ENCODE assay signal across 8 cellular contexts in the genomic region with DNA sequence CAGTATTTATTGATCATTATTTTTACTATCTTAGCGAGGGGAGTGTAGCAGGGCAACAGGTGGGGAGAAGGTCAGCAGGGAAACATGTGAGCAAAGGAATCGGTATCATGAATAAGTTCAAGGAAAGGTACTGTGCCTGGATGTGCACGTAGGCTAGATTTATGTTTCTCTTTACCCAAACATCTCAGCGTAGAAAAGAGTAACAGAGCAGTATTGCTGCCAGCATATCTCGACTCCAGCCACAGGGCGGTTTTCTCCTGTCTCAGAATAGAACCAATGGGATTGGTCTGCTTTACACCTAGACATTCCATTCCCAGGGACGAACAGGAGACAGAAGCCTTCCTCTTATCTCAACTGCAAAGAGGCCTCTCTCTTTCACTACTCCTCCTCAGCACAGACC.
DNase-seq lines count a peak whose midpoint lies in the region; ATAC-seq and TF ChIP-seq lines count a peak whose summit lies in the region.
"Not testable (repeated sequence)": the region's sequence is repeated elsewhere in the genome, so short reads cannot be mapped to it uniquely, and the experiment has no call there.

No MANE protein-coding gene starts in this region.

- not testable (repeated sequence) for H3K4me1 ChIP-seq in GM23338 (ENCODE audit: insufficient read depth)
- H3K4me1 ChIP-seq in adipocyte (ENCODE audit: control insufficient read depth, insufficient read depth, low read length) (peaks cover 15% of the 10 kb centered on the region), esophagus muscularis mucosa (peaks cover 14 to 32% (median 19%) of the 10 kb centered on the region in 4 donors), sigmoid colon (peaks cover 0 to 14% (median 2%) of the 10 kb centered on the region in 4 donors), upper lobe of left lung (peaks cover 0 to 12% (median 8%) of the 10 kb centered on the region in 4 donors)

- H3K27ac ChIP-seq in GM23338 (ENCODE audit: low read depth), result not testable (repeated sequence)
- H3K27ac ChIP-seq in esophagus muscularis mucosa (replicated peaks in 1 of 4) (peak overlapping the region; percentile 67 to 81 (median 76)), sigmoid colon (peak overlapping the region in 3 of 4 donors; percentile 12 to 69 (median 51)), upper lobe of left lung (peak overlapping the region in 3 of 4 donors; percentile 15 to 69 (median 26))

- H3K4me1 Mint-ChIP-seq in GM23338, result not testable (repeated sequence)
- peaks cover 22% of the 10 kb centered on the region for H3K4me1 Mint-ChIP-seq in activated CD4-positive, alpha-beta T cell treated with anti-CD3 and anti-CD28 coated beads for 36 hours
- peaks cover 11% of the 10 kb centered on the region for H3K4me1 Mint-ChIP-seq in activated T-helper 17 cell treated with anti-CD3 and anti-CD28 coated beads, Interleukin-2, amount 50 U/mL, for 72 hours

- not testable (repeated sequence) for H3K36me3 Mint-ChIP-seq in GM23338 (ENCODE audit: low read depth); activated CD4-positive, alpha-beta T cell treated with anti-CD3 and anti-CD28 coated beads for 36 hours (ENCODE audit: low read depth); activated T-helper 17 cell treated with anti-CD3 and anti-CD28 coated beads, Interleukin-2, amount 50 U/mL, for 72 hours (ENCODE audit: low read depth)

- not testable (repeated sequence) for H3K27me3 Mint-ChIP-seq in GM23338 (ENCODE audit: insufficient read depth, low read depth, poor library complexity); activated CD4-positive, alpha-beta T cell treated with anti-CD3 and anti-CD28 coated beads for 36 hours; activated T-helper 17 cell treated with anti-CD3 and anti-CD28 coated beads, Interleukin-2, amount 50 U/mL, for 72 hours

- not testable (repeated sequence) for TF ChIP-seq CTCF in GM23338 (conservative IDR thresholded peaks at IDR 0.05; ENCODE audit: low read depth in 2 of 2); esophagus muscularis mucosa (IDR thresholded peaks at IDR 0.05); sigmoid colon (IDR thresholded peaks at IDR 0.05); upper lobe of left lung (IDR thresholded peaks at IDR 0.05)

- H4K20me1 ChIP-seq in GM23338 (replicated peaks; ENCODE audit: insufficient read depth), result not testable (repeated sequence)

- H3F3A ChIP-seq in GM23338 (replicated peaks; ENCODE audit: low read depth), result not testable (repeated sequence)

- not testable (repeated sequence) for H3K9me2 ChIP-seq in GM23338 (ENCODE audit: insufficient read depth)

- DNase-seq in GM23338 (ENCODE audit: low spot score), result peak; percentile 28
- DNase-seq in activated CD4-positive, alpha-beta T cell treated with anti-CD3 and anti-CD28 coated beads for 36 hours; adipocyte (ENCODE audit: low read depth); esophagus muscularis mucosa (ENCODE audit: extremely low spot score); left lobe of liver (ENCODE audit: low spot score); sigmoid colon; upper lobe of left lung: not testable (repeated sequence)

- 91% methylated on average over 7 of the region's 7 CpGs for WGBS in esophagus muscularis mucosa
- WGBS in sigmoid colon, 2 donors, result 75 to 81% methylated on average over 7 of the region's 7 CpGs
- WGBS in upper lobe of left lung, 2 donors, result 83 to 94% methylated on average over 7 of the region's 7 CpGs

- ATAC-seq in GM23338; activated CD4-positive, alpha-beta T cell treated with anti-CD3 and anti-CD28 coated beads for 36 hours; activated T-helper 17 cell treated with anti-CD3 and anti-CD28 coated beads, Interleukin-2, amount 50 U/mL, for 72 hours (replicated peaks); upper lobe of left lung (ENCODE audit: low FRiP score in 2 of 2): not testable (repeated sequence)
- peak; percentile 6 for ATAC-seq in left lobe of liver

- POLR2A ChIA-PET in activated CD4-positive, alpha-beta T cell treated with anti-CD3 and anti-CD28 coated beads for 36 hours (lab: Charles Lee), result not testable (repeated sequence)

- not testable (repeated sequence) for H3K27ac Mint-ChIP-seq in GM23338
- peak overlapping the region; percentile 87 for H3K27ac Mint-ChIP-seq in activated CD4-positive, alpha-beta T cell treated with anti-CD3 and anti-CD28 coated beads for 36 hours
- peak overlapping the region; percentile 76 for H3K27ac Mint-ChIP-seq in activated T-helper 17 cell treated with anti-CD3 and anti-CD28 coated beads, Interleukin-2, amount 50 U/mL, for 72 hours

- H3K4me2 ChIP-seq in GM23338, result not testable (repeated sequence)

- not testable (repeated sequence) for H3K36me3 ChIP-seq in GM23338 (ENCODE audit: insufficient read depth); adipocyte (ENCODE audit: control insufficient read depth, insufficient read depth, low read length, severe bottlenecking); esophagus muscularis mucosa; sigmoid colon; upper lobe of left lung

- H3K9me3 Mint-ChIP-seq in GM23338; activated CD4-positive, alpha-beta T cell treated with anti-CD3 and anti-CD28 coated beads for 36 hours (ENCODE audit: low read depth); activated T-helper 17 cell treated with anti-CD3 and anti-CD28 coated beads, Interleukin-2, amount 50 U/mL, for 72 hours: not testable (repeated sequence)

- H3K4me3 Mint-ChIP-seq in GM23338, result not testable (repeated sequence)
- peak overlapping the region; percentile 31 for H3K4me3 Mint-ChIP-seq in activated CD4-positive, alpha-beta T cell treated with anti-CD3 and anti-CD28 coated beads for 36 hours
- H3K4me3 Mint-ChIP-seq in activated T-helper 17 cell treated with anti-CD3 and anti-CD28 coated beads, Interleukin-2, amount 50 U/mL, for 72 hours, result peak overlapping the region; percentile 50

- TF ChIP-seq EP300 in esophagus muscularis mucosa (IDR thresholded peaks at IDR 0.05); sigmoid colon (IDR thresholded peaks at IDR 0.05); upper lobe of left lung (IDR thresholded peaks at IDR 0.05): not testable (repeated sequence)

- not testable (repeated sequence) for H3K4me3 ChIP-seq in GM23338; adipocyte (ENCODE audit: low read length); esophagus muscularis mucosa; sigmoid colon; upper lobe of left lung

- H3K9ac ChIP-seq in adipocyte (ENCODE audit: low read length), result peak overlapping the region; percentile 90

- H3K27me3 ChIP-seq in GM23338 (ENCODE audit: insufficient read depth); adipocyte (replicated peaks; ENCODE audit: control insufficient read depth, insufficient read depth, low read length); esophagus muscularis mucosa; sigmoid colon; upper lobe of left lung: not testable (repeated sequence)

- H2AFZ ChIP-seq in GM23338, result peak overlapping the region; percentile 83

- H3K9me3 ChIP-seq in adipocyte (ENCODE audit: control insufficient read depth, low read length); esophagus muscularis mucosa; sigmoid colon; upper lobe of left lung: not testable (repeated sequence)

- not testable (repeated sequence) for H3K79me2 ChIP-seq in GM23338 (replicated peaks; ENCODE audit: insufficient read depth)

- CTCF ChIA-PET in activated CD4-positive, alpha-beta T cell treated with anti-CD3 and anti-CD28 coated beads for 36 hours (lab: Charles Lee), result interaction anchor here (1.1 kb wide), 1 partner anchor 53 kb away, joined by 4 read pairs; no protein-coding TSS in a partner anchor

- TF ChIP-seq POLR2A in esophagus muscularis mucosa (IDR thresholded peaks at IDR 0.05; ENCODE audit: low read depth); sigmoid colon (IDR thresholded peaks at IDR 0.05); upper lobe of left lung (IDR thresholded peaks at IDR 0.05): not testable (repeated sequence)

- intact Hi-C loops in activated CD4-positive, alpha-beta T cell treated with anti-CD3 and anti-CD28 coated beads for 36 hours (cut with DNase I, micrococcal nuclease); esophagus muscularis mucosa (cut with DNase I); sigmoid colon (cut with DNase I): not testable (repeated sequence)
